In the genomic region with DNA sequence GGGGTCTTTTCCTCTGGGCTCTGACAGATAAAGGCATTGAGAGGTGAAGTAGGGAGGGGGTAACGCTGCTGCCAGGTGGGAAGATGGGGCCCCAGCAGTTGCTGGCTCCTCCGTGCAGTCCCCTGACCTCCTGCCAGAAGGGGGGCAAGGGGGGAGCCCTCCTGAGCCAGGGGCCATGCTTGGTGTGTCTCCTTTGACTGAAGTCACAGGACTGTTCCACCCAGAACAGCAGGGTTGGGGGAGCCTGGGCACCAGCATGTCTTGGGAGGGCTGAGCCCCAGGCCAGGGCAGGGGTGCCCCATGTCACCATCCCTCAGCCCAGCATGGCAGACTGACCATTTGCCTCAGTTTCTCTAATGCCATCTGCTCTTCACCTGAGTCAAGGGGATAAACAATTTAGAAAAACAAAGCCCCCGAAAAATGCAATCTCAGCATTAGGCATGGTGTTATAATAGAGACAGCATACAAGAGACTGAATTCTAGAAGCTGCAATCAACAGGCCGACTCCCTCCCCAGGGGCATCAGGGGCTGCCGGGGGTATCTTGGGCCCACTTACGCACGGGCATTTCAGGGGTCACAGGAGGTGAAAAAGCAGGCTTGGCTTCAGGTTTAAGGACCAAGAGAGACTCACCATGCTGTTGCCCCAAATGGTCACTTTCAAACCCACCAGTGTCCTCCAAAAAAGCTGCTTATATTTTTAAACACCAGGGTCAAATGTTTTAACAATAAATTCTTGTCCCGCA, we compare ENCODE assay signal across 1 cellular context.
TF ChIP-seq lines count a peak whose summit lies in the region.

No MANE protein-coding gene starts in this region.

TF ChIP-seq in GM12878, 131 proteins besides CTCF, POLR2A, EP300 and RAD21:
- TF ChIP-seq HDAC6 (IDR thresholded peaks at IDR 0.05; ENCODE audit: unreplicated experiment) (no peak), NR2C1 (IDR thresholded peaks at IDR 0.05) (no peak), NR2F1 (conservative IDR thresholded peaks at IDR 0.05) (no peak), NFYA (IDR thresholded peaks at IDR 0.05; ENCODE audit: borderline replicate concordance, low read depth, low read length) (no peak), SUPT20H (IDR thresholded peaks at IDR 0.05; ENCODE audit: borderline replicate concordance, control insufficient read depth, low read depth, low read length) (no peak), SUZ12 (IDR thresholded peaks at IDR 0.05; ENCODE audit: unreplicated experiment) (no peak), CHD2 (IDR thresholded peaks at IDR 0.05; ENCODE audit: borderline replicate concordance, low read depth, low read length) (no peak), PML (IDR thresholded peaks at IDR 0.05; ENCODE audit: low read length) (no peak), TCF12 (IDR thresholded peaks at IDR 0.05; ENCODE audit: low read depth, low read length) (no peak), CHD4 (IDR thresholded peaks at IDR 0.05) (no peak), CBX3 (IDR thresholded peaks at IDR 0.05; ENCODE audit: borderline replicate concordance, low read depth) (no peak), JUND (IDR thresholded peaks at IDR 0.05; ENCODE audit: low read depth, low read length) (no peak), CBFB (IDR thresholded peaks at IDR 0.05; ENCODE audit: low read depth) (no peak)
- TF ChIP-seq, protein P1, sequence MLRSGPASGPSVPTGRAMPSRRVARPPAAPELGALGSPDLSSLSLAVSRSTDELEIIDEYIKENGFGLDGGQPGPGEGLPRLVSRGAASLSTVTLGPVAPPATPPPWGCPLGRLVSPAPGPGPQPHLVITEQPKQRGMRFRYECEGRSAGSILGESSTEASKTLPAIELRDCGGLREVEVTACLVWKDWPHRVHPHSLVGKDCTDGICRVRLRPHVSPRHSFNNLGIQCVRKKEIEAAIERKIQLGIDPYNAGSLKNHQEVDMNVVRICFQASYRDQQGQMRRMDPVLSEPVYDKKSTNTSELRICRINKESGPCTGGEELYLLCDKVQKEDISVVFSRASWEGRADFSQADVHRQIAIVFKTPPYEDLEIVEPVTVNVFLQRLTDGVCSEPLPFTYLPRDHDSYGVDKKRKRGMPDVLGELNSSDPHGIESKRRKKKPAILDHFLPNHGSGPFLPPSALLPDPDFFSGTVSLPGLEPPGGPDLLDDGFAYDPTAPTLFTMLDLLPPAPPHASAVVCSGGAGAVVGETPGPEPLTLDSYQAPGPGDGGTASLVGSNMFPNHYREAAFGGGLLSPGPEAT (IDR thresholded peaks at IDR 0.05; ENCODE audit: low read depth): no peak
- TF ChIP-seq, protein P2, sequence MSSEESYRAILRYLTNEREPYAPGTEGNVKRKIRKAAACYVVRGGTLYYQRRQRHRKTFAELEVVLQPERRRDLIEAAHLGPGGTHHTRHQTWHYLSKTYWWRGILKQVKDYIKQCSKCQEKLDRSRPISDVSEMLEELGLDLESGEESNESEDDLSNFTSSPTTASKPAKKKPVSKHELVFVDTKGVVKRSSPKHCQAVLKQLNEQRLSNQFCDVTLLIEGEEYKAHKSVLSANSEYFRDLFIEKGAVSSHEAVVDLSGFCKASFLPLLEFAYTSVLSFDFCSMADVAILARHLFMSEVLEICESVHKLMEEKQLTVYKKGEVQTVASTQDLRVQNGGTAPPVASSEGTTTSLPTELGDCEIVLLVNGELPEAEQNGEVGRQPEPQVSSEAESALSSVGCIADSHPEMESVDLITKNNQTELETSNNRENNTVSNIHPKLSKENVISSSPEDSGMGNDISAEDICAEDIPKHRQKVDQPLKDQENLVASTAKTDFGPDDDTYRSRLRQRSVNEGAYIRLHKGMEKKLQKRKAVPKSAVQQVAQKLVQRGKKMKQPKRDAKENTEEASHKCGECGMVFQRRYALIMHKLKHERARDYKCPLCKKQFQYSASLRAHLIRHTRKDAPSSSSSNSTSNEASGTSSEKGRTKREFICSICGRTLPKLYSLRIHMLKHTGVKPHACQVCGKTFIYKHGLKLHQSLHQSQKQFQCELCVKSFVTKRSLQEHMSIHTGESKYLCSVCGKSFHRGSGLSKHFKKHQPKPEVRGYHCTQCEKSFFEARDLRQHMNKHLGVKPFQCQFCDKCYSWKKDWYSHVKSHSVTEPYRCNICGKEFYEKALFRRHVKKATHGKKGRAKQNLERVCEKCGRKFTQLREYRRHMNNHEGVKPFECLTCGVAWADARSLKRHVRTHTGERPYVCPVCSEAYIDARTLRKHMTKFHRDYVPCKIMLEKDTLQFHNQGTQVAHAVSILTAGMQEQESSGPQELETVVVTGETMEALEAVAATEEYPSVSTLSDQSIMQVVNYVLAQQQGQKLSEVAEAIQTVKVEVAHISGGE (CRISPR knock-in tag; IDR thresholded peaks at IDR 0.05): no peak
- TF ChIP-seq, protein P3, sequence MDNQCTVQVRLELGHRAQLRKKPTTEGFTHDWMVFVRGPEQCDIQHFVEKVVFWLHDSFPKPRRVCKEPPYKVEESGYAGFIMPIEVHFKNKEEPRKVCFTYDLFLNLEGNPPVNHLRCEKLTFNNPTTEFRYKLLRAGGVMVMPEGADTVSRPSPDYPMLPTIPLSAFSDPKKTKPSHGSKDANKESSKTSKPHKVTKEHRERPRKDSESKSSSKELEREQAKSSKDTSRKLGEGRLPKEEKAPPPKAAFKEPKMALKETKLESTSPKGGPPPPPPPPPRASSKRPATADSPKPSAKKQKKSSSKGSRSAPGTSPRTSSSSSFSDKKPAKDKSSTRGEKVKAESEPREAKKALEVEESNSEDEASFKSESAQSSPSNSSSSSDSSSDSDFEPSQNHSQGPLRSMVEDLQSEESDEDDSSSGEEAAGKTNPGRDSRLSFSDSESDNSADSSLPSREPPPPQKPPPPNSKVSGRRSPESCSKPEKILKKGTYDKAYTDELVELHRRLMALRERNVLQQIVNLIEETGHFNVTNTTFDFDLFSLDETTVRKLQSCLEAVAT (IDR thresholded peaks at IDR 0.05): no peak
- TF ChIP-seq, protein P4, sequence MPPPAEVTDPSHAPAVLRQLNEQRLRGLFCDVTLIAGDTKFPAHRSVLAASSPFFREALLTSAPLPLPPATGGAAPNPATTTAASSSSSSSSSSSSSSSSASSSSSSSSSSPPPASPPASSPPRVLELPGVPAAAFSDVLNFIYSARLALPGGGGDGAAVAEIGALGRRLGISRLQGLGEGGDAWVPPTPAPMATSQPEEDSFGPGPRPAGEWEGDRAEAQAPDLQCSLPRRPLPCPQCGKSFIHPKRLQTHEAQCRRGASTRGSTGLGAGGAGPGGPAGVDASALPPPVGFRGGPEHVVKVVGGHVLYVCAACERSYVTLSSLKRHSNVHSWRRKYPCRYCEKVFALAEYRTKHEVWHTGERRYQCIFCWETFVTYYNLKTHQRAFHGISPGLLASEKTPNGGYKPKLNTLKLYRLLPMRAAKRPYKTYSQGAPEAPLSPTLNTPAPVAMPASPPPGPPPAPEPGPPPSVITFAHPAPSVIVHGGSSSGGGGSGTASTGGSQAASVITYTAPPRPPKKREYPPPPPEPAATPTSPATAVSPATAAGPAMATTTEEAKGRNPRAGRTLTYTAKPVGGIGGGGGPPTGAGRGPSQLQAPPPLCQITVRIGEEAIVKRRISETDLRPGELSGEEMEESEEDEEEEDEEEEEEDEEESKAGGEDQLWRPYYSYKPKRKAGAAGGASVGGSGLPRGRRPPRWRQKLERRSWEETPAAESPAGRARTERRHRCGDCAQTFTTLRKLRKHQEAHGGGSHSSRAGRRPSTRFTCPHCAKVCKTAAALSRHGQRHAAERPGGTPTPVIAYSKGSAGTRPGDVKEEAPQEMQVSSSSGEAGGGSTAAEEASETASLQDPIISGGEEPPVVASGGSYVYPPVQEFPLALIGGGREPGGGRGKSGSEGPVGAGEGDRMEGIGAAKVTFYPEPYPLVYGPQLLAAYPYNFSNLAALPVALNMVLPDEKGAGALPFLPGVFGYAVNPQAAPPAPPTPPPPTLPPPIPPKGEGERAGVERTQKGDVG (CRISPR knock-in tag; IDR thresholded peaks at IDR 0.05): no peak
- TF ChIP-seq, protein P5, sequence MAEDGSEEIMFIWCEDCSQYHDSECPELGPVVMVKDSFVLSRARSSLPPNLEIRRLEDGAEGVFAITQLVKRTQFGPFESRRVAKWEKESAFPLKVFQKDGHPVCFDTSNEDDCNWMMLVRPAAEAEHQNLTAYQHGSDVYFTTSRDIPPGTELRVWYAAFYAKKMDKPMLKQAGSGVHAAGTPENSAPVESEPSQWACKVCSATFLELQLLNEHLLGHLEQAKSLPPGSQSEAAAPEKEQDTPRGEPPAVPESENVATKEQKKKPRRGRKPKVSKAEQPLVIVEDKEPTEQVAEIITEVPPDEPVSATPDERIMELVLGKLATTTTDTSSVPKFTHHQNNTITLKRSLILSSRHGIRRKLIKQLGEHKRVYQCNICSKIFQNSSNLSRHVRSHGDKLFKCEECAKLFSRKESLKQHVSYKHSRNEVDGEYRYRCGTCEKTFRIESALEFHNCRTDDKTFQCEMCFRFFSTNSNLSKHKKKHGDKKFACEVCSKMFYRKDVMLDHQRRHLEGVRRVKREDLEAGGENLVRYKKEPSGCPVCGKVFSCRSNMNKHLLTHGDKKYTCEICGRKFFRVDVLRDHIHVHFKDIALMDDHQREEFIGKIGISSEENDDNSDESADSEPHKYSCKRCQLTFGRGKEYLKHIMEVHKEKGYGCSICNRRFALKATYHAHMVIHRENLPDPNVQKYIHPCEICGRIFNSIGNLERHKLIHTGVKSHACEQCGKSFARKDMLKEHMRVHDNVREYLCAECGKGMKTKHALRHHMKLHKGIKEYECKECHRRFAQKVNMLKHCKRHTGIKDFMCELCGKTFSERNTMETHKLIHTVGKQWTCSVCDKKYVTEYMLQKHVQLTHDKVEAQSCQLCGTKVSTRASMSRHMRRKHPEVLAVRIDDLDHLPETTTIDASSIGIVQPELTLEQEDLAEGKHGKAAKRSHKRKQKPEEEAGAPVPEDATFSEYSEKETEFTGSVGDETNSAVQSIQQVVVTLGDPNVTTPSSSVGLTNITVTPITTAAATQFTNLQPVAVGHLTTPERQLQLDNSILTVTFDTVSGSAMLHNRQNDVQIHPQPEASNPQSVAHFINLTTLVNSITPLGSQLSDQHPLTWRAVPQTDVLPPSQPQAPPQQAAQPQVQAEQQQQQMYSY (CRISPR knock-in tag; IDR thresholded peaks at IDR 0.05): no peak
